Comparison of ENCODE assay signal across 21 cellular contexts in genomic region chr5:169173372-169173771, GRCh38.
DNase-seq lines count a peak whose midpoint lies in the region; ATAC-seq, FAIRE-seq and TF ChIP-seq lines count a peak whose summit lies in the region.
"Had no signal": no experiment of that assay in that cellular context is flagged by ENCODE, and none has a peak within 500 bp of the region (broad histone marks: within the 10 kb centered on the region; RNA-seq: fewer than 3 reads in every experiment).

No MANE protein-coding gene starts in this region.

- TF ChIP-seq POLR2A in GM12892 (IDR thresholded peaks at IDR 0.05; ENCODE audit: low read depth, low read length), result no peak

- H2AFZ ChIP-seq in keratinocyte (ENCODE audit: control insufficient read depth, low read length), result no peak overlapping the region
- H2AFZ ChIP-seq: GM23338 had no signal

- no peaks in the 10 kb centered on the region for H3K9me3 ChIP-seq in keratinocyte (ENCODE audit: control insufficient read depth, low read depth, low read length)
- H3K9me3 ChIP-seq: Caco-2, SJCRH30 had no signal

- H3K27me3 ChIP-seq in keratinocyte (ENCODE audit: control insufficient read depth, extremely low read depth, insufficient read depth, low read length), result no peaks in the 10 kb centered on the region
- H3K27me3 ChIP-seq: SJCRH30 had no signal

- H3K79me2 ChIP-seq in keratinocyte (ENCODE audit: control insufficient read depth, insufficient read depth, low read length), result no peaks in the 10 kb centered on the region

- FAIRE-seq in keratinocyte (lab: Jason Lieb, UNC), result peak; percentile 9
- FAIRE-seq in GM12892 (lab: Jason Lieb, UNC), result no peak
- no peak for FAIRE-seq in RCC 7860 (lab: Jason Lieb, UNC)
- FAIRE-seq: A204.1, GM18507 had no signal

- no peak overlapping the region for H3K4me2 ChIP-seq in keratinocyte (ENCODE audit: control insufficient read depth, extremely low read depth, insufficient read depth, low read depth, low read length)
- H3K4me2 ChIP-seq: GM23338 had no signal

- TF ChIP-seq CTCF in keratinocyte (optimal IDR thresholded peaks at IDR 0.05 in 1 of 3, IDR thresholded peaks at IDR 0.05 in 1 of 3, conservative IDR thresholded peaks at IDR 0.05 in 1 of 3; ENCODE audit: extremely low read depth in 1 of 3, insufficient read depth in 2 of 3, low read length in 3 of 3), result no peak

- no peaks in the 10 kb centered on the region for H3K9me1 ChIP-seq in keratinocyte (ENCODE audit: control insufficient read depth, extremely low read depth, insufficient read depth, low read length)

- dilution Hi-C loops in keratinocyte (cut with MboI; ENCODE audit: extremely low pct_ligation_motif_present, low sequenced_read_pairs), result no loop called here

- H3K4me3 Mint-ChIP-seq in activated T-cell treated with anti-CD3 and anti-CD28 coated beads, Interleukin-2, amount 50 U/mL, for 4 hours, result no peak overlapping the region
- H3K4me3 Mint-ChIP-seq: GM23338 had no signal

- no peaks in the 10 kb centered on the region for H3K9me3 Mint-ChIP-seq in activated T-cell treated with anti-CD3 and anti-CD28 coated beads, Interleukin-2, amount 50 U/mL, for 4 hours
- H3K9me3 Mint-ChIP-seq: GM23338 had no signal

- no peak overlapping the region for H3K27ac ChIP-seq in keratinocyte (ENCODE audit: control insufficient read depth, insufficient read depth, low read length)
- H3K27ac ChIP-seq: C4-2B, SJCRH30 had no signal

- peak; percentile 27 for DNase-seq in A172 (ENCODE audit: low spot score)
- DNase-seq in GM04504 (ENCODE audit: low read depth), result peak; percentile 24
- peak; percentile 59 for DNase-seq in astrocyte of the hippocampus (ENCODE audit: low read depth, low spot score)
- no peak for DNase-seq in keratinocyte (ENCODE audit: low read depth, low spot score)
- DNase-seq in GM12892 (ENCODE audit: insufficient read length), result no peak
- DNase-seq in activated T-cell treated with anti-CD3 and anti-CD28 coated beads, Interleukin-2, amount 50 U/mL, for 4 hours, result no peak
- DNase-seq in NCI-H345 treated with DMSO at 0.1 percent for 48 hours (lab: John Stamatoyannopoulos, UW; ENCODE audit: unreplicated experiment), result no peak
- DNase-seq in RCC 7860 (ENCODE audit: low spot score), result no peak
- DNase-seq: Caco-2, DMS153, EL, MV-4-11, NCI-H1417 treated with DMSO at 0.1 percent for 48 hours, NCI-H1930, NCI-H446 treated with DMSO at 0.1 percent for 48 hours, SJCRH30 had no signal

- H4K20me1 ChIP-seq in keratinocyte (ENCODE audit: control insufficient read depth, extremely low read depth, insufficient read depth, low read length), result no peaks in the 10 kb centered on the region

- no peak for ATAC-seq in activated T-cell treated with anti-CD3 and anti-CD28 coated beads, Interleukin-2, amount 50 U/mL, for 4 hours
- ATAC-seq: GM23338, HCT116 had no signal

- H3K9ac ChIP-seq in keratinocyte (ENCODE audit: control insufficient read depth, extremely low read depth, insufficient read depth, low read length), result no peak overlapping the region

- no peaks in the 10 kb centered on the region for H3K36me3 Mint-ChIP-seq in activated T-cell treated with anti-CD3 and anti-CD28 coated beads, Interleukin-2, amount 50 U/mL, for 4 hours (ENCODE audit: insufficient read depth)

- no peak overlapping the region for H3K4me3 ChIP-seq in keratinocyte (ENCODE audit: control insufficient read depth in 2 of 3, extremely low read depth in 1 of 3, insufficient read depth in 2 of 3, low read depth in 1 of 3, low read length in 3 of 3)
- H3K4me3 ChIP-seq: GM23338, SJCRH30 had no signal

- no peaks in the 10 kb centered on the region for H3K4me1 Mint-ChIP-seq in activated T-cell treated with anti-CD3 and anti-CD28 coated beads, Interleukin-2, amount 50 U/mL, for 4 hours (ENCODE audit: low read depth)

- no peaks in the 10 kb centered on the region for H3K36me3 ChIP-seq in keratinocyte (ENCODE audit: control insufficient read depth in 2 of 2, extremely low read depth in 1 of 2, insufficient read depth in 2 of 2, low read length in 2 of 2)
- H3K36me3 ChIP-seq: SJCRH30 had no signal

- H3K4me1 ChIP-seq in keratinocyte (ENCODE audit: control insufficient read depth, extremely low read depth, insufficient read depth, low read length), result peaks cover 13% of the 10 kb centered on the region
- H3K4me1 ChIP-seq: SJCRH30 had no signal

- H3K27me3 Mint-ChIP-seq in activated T-cell treated with anti-CD3 and anti-CD28 coated beads, Interleukin-2, amount 50 U/mL, for 4 hours (ENCODE audit: low read depth), result no peaks in the 10 kb centered on the region

Comparison
In these comparisons a context has a peak if more than half of its experiments do, and no peak if none do; other contexts are left out.
1. DNase-seq: peak in A172 (single experiment), GM04504 (single experiment) and astrocyte of the hippocampus (single experiment); none in keratinocyte (single experiment), GM12892 (single experiment), activated T-cell treated with anti-CD3 and anti-CD28 coated beads, Interleukin-2, amount 50 U/mL, for 4 hours (single experiment), NCI-H345 treated with DMSO at 0.1 percent for 48 hours (single experiment) and RCC 7860 (single experiment).